26 cellular contexts compared by ENCODE assay signal in the genomic region with DNA sequence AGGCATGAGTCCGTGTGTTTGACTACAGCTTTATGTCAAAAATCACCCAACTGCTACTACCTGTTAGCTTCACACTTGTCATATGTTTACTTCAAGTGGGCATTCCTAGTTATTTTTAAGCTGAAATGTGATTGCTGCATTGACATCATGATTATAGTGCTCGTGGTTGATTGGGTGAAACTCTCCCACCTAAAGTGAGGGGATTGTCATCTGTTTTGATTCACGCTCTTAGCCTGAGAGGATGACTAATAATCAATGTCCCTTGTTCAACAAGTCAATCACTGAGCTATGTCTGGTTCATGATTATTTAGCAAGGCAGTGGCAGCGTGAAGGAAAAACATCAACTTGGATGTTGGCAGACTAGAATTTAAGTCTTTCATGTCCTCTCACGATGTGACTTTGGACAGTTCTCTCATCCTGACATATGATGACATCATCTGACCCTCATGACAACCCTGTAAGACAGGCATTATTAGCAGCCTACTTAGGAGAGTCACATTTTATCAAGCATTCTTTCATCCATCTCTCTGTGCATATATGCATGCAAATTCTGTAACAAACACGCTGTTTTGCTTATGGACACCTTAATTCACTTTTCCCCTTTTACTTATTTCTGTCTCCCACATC.
"Had no signal": no experiment of that assay in that cellular context is flagged by ENCODE, and none has a peak within 500 bp of the region (broad histone marks: within the 10 kb centered on the region; RNA-seq: fewer than 3 reads in every experiment).

No MANE protein-coding gene starts in this region.

- H3K36me3 ChIP-seq: esophagus muscularis mucosa, heart right ventricle, ovary, transverse colon, uterus had no signal

- ATAC-seq: foreskin keratinocyte, heart right ventricle, sciatic nerve, T-cell had no signal

- H3K27ac ChIP-seq: esophagus muscularis mucosa, foreskin keratinocyte, ovary, testis, transverse colon, uterus had no signal

- H3K9me3 Mint-ChIP-seq: activated CD4-positive, alpha-beta memory T cell treated with anti-CD3 and anti-CD28 coated beads for 36 hours; activated T-helper 1 cell treated with anti-CD3 and anti-CD28 coated beads, Interleukin-12 subunit alpha, Interleukin-12 subunit beta, Interleukin-2, Interleukin-4 antibody, amounts not matched to agents 30 ng/mL and 10 ng/mL and 1 ng/mL, durations not matched to agents 14 hours and 24 hours and 36 hours; central memory CD8-positive, alpha-beta T cell had no signal

- H3K36me3 Mint-ChIP-seq: activated CD4-positive, alpha-beta memory T cell treated with anti-CD3 and anti-CD28 coated beads for 36 hours; mesothelial cell of epicardium; T-cell had no signal

- H3K4me1 ChIP-seq: foreskin keratinocyte, testis, transverse colon, uterus had no signal

- H3K4me3 ChIP-seq: esophagus muscularis mucosa, heart right ventricle, ovary, testis, transverse colon, uterus had no signal

- H3K9me3 ChIP-seq: esophagus muscularis mucosa, heart right ventricle, ovary, testis, transverse colon, uterus had no signal

- H3K4me1 Mint-ChIP-seq: central memory CD8-positive, alpha-beta T cell; naive B cell; nephron progenitor cell; stimulated activated naive B cell treated with anti-CD40 and anti-IgM and Interleukin-4, amounts not matched to agents 10 μg/mL and 1 μg/mL and 100 μg/mL, for 72 hours; T-cell had no signal

- DNase-seq: activated CD4-positive, alpha-beta memory T cell treated with anti-CD3 and anti-CD28 coated beads for 36 hours; activated CD4-positive, alpha-beta T cell treated with anti-CD3 and anti-CD28 coated beads for 48 hours; activated gamma-delta T cell treated with Interleukin-2 at 50 U/mL for 16 hours; activated naive CD4-positive, alpha-beta T cell treated with anti-CD3 and anti-CD28 coated beads, Interleukin-2, amount 50 U/mL, for 16 hours; dermis blood vessel endothelial cell; effector CD4-positive, alpha-beta T cell; foreskin keratinocyte; heart right ventricle; naive B cell; nephron progenitor cell; ovary; small intestine; stimulated activated CD4-positive, alpha-beta T cell treated with anti-CD3 and anti-CD28 coated beads, Interleukin-1b, Interleukin-23, amount 100 ng/mL, for 48 hours; stimulated activated CD4-positive, alpha-beta T cell treated with anti-CD3 and anti-CD28 coated beads, Interleukin-4, amount 100 ng/mL, for 4 hours; stimulated activated CD8-positive, alpha-beta memory T cell treated with anti-CD3 and anti-CD28 coated beads, Interleukin-4, amount 100 ng/mL, for 48 hours; stimulated activated naive B cell treated with anti-CD40 and anti-IgM and Interleukin-4, amounts not matched to agents 10 μg/mL and 1 μg/mL and 100 μg/mL, for 72 hours; T-cell; testis; transverse colon; uterus had no signal

- H3K27me3 ChIP-seq: esophagus muscularis mucosa, heart right ventricle, ovary, testis, transverse colon, uterus had no signal

- H3K4me3 Mint-ChIP-seq: activated CD4-positive, alpha-beta memory T cell treated with anti-CD3 and anti-CD28 coated beads for 36 hours; activated T-helper 1 cell treated with anti-CD3 and anti-CD28 coated beads, Interleukin-12 subunit alpha, Interleukin-12 subunit beta, Interleukin-2, Interleukin-4 antibody, amounts not matched to agents 30 ng/mL and 10 ng/mL and 1 ng/mL, durations not matched to agents 14 hours and 24 hours and 36 hours; central memory CD8-positive, alpha-beta T cell; mesothelial cell of epicardium; naive B cell; nephron progenitor cell; stimulated activated naive B cell treated with anti-CD40 and anti-IgM and Interleukin-4, amounts not matched to agents 10 μg/mL and 1 μg/mL and 100 μg/mL, for 72 hours; T-cell had no signal

- H3K27ac Mint-ChIP-seq: activated CD4-positive, alpha-beta memory T cell treated with anti-CD3 and anti-CD28 coated beads for 36 hours; activated T-helper 1 cell treated with anti-CD3 and anti-CD28 coated beads, Interleukin-12 subunit alpha, Interleukin-12 subunit beta, Interleukin-2, Interleukin-4 antibody, amounts not matched to agents 30 ng/mL and 10 ng/mL and 1 ng/mL, durations not matched to agents 14 hours and 24 hours and 36 hours; mesothelial cell of epicardium; naive B cell; nephron progenitor cell; progenitor cell of endocrine pancreas; stimulated activated naive B cell treated with anti-CD40 and anti-IgM and Interleukin-4, amounts not matched to agents 10 μg/mL and 1 μg/mL and 100 μg/mL, for 72 hours; T-cell had no signal
